ENCODE assay signal across 2 cellular contexts in genomic region chr10:19937989-19938388, GRCh38.
TF ChIP-seq lines count a peak whose summit lies in the region.

No MANE protein-coding gene starts in this region.

TF ChIP-seq in GM23338, 12 proteins besides CTCF, POLR2A, EP300 and RAD21 (continued from another document):
- TF ChIP-seq, protein P1, sequence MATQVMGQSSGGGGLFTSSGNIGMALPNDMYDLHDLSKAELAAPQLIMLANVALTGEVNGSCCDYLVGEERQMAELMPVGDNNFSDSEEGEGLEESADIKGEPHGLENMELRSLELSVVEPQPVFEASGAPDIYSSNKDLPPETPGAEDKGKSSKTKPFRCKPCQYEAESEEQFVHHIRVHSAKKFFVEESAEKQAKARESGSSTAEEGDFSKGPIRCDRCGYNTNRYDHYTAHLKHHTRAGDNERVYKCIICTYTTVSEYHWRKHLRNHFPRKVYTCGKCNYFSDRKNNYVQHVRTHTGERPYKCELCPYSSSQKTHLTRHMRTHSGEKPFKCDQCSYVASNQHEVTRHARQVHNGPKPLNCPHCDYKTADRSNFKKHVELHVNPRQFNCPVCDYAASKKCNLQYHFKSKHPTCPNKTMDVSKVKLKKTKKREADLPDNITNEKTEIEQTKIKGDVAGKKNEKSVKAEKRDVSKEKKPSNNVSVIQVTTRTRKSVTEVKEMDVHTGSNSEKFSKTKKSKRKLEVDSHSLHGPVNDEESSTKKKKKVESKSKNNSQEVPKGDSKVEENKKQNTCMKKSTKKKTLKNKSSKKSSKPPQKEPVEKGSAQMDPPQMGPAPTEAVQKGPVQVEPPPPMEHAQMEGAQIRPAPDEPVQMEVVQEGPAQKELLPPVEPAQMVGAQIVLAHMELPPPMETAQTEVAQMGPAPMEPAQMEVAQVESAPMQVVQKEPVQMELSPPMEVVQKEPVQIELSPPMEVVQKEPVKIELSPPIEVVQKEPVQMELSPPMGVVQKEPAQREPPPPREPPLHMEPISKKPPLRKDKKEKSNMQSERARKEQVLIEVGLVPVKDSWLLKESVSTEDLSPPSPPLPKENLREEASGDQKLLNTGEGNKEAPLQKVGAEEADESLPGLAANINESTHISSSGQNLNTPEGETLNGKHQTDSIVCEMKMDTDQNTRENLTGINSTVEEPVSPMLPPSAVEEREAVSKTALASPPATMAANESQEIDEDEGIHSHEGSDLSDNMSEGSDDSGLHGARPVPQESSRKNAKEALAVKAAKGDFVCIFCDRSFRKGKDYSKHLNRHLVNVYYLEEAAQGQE (IDR thresholded peaks at IDR 0.05; ENCODE audit: unreplicated experiment): no peak
- TF ChIP-seq ZNF331 (CRISPR knock-in tag; IDR thresholded peaks at IDR 0.05; ENCODE audit: low read depth): no peak
- no peak for TF ChIP-seq CREB1 (CRISPR knock-in tag; IDR thresholded peaks at IDR 0.05; ENCODE audit: low read depth)

TF ChIP-seq in WTC11, 78 proteins besides CTCF, POLR2A, EP300 and RAD21 (continued from another document):
- TF ChIP-seq, protein P2, sequence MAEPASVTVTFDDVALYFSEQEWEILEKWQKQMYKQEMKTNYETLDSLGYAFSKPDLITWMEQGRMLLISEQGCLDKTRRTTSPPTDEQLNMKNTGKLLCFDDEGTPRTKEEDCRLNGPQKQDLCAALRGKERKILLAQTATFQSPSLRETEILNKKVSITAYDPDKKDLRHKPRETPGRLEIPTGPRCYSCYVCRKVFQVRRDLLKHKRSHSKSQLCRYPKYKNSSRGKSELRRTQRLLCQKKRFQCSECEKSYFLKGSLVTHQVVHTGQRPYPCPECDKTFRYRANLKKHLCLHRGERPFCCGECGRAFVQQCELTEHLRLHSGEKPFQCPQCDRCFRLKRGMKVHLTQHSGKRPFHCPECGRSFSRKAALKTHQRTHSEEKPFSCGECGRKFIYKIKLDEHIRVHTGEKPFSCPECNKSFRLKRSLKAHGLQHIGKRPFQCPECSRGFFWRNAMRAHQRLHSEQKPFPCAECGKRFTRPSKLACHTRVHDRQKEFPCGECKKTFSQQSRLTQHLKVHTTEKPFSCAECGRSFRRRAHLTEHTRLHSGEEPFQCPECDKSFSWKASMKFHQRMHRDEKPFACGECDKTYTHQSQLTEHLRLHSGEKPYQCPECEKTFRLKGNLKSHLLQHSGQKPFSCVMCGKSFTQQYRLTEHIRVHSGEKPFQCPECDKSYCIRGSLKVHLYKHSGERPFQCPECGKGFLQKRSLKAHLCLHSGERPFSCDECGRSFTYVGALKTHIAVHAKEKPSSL (CRISPR knock-in tag; conservative IDR thresholded peaks at IDR 0.05): no peak
- no peak for TF ChIP-seq E2F5 (CRISPR knock-in tag; IDR thresholded peaks at IDR 0.05)
